ENCODE assay signal across 30 cellular contexts in genomic region chr10:124059552-124059951, GRCh38.
"Had no signal": no experiment of that assay in that cellular context is flagged by ENCODE, and none has a peak within 500 bp of the region (broad histone marks: within the 10 kb centered on the region; RNA-seq: fewer than 3 reads in every experiment).

No MANE protein-coding gene starts in this region.

- H3K4me3 ChIP-seq: dorsolateral prefrontal cortex, esophagus muscularis mucosa, gastroesophageal sphincter, lung, pancreas, prostate gland, spleen, testis, tibial nerve, upper lobe of right lung, vagina had no signal

- H3K27me3 Mint-ChIP-seq: naive B cell; stimulated activated memory B cell treated with anti-CD40 and anti-IgM and Interleukin-4, amounts not matched to agents 10 μg/mL and 1 μg/mL and 100 μg/mL, for 72 hours had no signal

- H3K27ac ChIP-seq: epithelial cell of prostate, esophagus muscularis mucosa, gastroesophageal sphincter, pancreas, prostate gland, spleen, testis, tibial nerve, upper lobe of right lung, vagina had no signal

- H3K4me1 ChIP-seq: prostate gland had no signal

- H3K4me3 Mint-ChIP-seq: nephron progenitor cell; stimulated activated memory B cell treated with anti-CD40 and anti-IgM and Interleukin-4, amounts not matched to agents 10 μg/mL and 1 μg/mL and 100 μg/mL, for 72 hours; stimulated activated naive CD8-positive, alpha-beta T cell treated with anti-CD3 and anti-CD28 coated beads, Interleukin-15, Interleukin-2, amounts not matched to agents 100 ng/mL and 50 ng/mL, for 24 hours had no signal

- H3K27ac Mint-ChIP-seq: nephron progenitor cell; stimulated activated memory B cell treated with anti-CD40 and anti-IgM and Interleukin-4, amounts not matched to agents 10 μg/mL and 1 μg/mL and 100 μg/mL, for 72 hours; stimulated activated naive CD8-positive, alpha-beta T cell treated with anti-CD3 and anti-CD28 coated beads, Interleukin-15, Interleukin-2, amounts not matched to agents 100 ng/mL and 50 ng/mL, for 24 hours had no signal

- H3K36me3 ChIP-seq: pancreas, prostate gland, tibial nerve, upper lobe of right lung, vagina had no signal

- ATAC-seq: gastroesophageal sphincter; left cardiac atrium; left ventricle myocardium superior; sciatic nerve; stimulated activated memory B cell treated with anti-CD40 and anti-IgM and Interleukin-4, amounts not matched to agents 10 μg/mL and 1 μg/mL and 100 μg/mL, for 72 hours; upper lobe of right lung had no signal

- DNase-seq: cortex of kidney; effector CD8-positive, alpha-beta T cell; foreskin fibroblast; kidney; left cardiac atrium; left ventricle myocardium superior; mesenchymal stem cell; midbrain; naive B cell; nephron progenitor cell; nucleus accumbens; retina; spleen; stimulated activated CD4-positive, alpha-beta T cell treated with anti-CD3 and anti-CD28 coated beads, Interleukin-15, amount 100 ng/mL, for 24 hours; stimulated activated CD4-positive, alpha-beta T cell treated with anti-CD3 and anti-CD28 coated beads, Interleukin-1b, Interleukin-23, amount 100 ng/mL, for 48 hours; stimulated activated CD4-positive, alpha-beta T cell treated with anti-CD3 and anti-CD28 coated beads, Interleukin-4, amount 100 ng/mL, for 24 hours; testis; upper lobe of right lung had no signal

- H3K9me3 Mint-ChIP-seq: naive B cell; nephron progenitor cell; stimulated activated memory B cell treated with anti-CD40 and anti-IgM and Interleukin-4, amounts not matched to agents 10 μg/mL and 1 μg/mL and 100 μg/mL, for 72 hours; stimulated activated naive CD8-positive, alpha-beta T cell treated with anti-CD3 and anti-CD28 coated beads, Interleukin-15, Interleukin-2, amounts not matched to agents 100 ng/mL and 50 ng/mL, for 24 hours had no signal

- H3K27me3 ChIP-seq: esophagus muscularis mucosa, gastroesophageal sphincter, pancreas, spleen, testis, tibial nerve, upper lobe of right lung, vagina had no signal

- H3K9me3 ChIP-seq: esophagus muscularis mucosa, gastroesophageal sphincter, pancreas, prostate gland, spleen, testis, tibial nerve, upper lobe of right lung, vagina had no signal

- H3K36me3 Mint-ChIP-seq: naive B cell; stimulated activated memory B cell treated with anti-CD40 and anti-IgM and Interleukin-4, amounts not matched to agents 10 μg/mL and 1 μg/mL and 100 μg/mL, for 72 hours had no signal
